ENCODE assay signal across 7 cellular contexts in the genomic region with DNA sequence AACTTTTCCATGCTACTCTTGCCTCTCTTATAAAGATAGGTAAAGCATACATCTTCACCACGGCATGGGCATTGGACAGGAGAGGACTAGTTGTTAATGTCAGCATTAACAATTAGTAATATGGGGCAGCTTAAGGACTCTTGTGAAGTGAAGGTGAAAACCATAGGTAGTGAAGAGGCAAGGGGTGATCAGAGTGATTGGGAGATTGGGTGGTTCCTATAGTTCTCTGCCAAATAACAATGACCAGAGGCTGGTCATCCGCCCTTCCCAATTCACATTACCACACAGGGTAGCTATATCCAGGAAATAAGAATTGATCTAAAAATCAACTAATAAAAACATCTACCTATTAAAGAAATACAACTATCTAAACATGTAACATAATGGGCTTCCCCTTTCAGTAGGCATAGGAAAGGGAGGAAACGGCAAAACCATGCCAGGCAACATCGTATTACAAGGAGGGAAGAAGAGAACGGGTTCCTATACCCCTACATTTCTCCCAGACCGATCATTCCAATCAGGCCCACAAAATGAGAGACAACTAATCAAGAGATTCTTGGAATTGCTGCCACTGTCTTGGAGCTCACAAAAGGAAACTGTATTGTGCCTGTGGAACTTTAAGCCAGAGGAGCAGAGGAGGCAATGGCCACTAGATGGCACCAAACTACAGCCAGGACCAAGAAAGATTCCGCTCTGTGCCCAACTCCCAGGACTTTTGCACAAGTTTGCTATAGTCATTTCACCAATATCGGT.
DNase-seq lines count a peak whose midpoint lies in the region; TF ChIP-seq lines count a peak whose summit lies in the region.

No MANE protein-coding gene starts in this region.

- H3K27ac ChIP-seq in HEK293 (ENCODE audit: extremely low read depth, low read depth, low read length) (no peak overlapping the region), right atrium auricular region (no peak overlapping the region), sigmoid colon (no peak overlapping the region)

- H3K9me3 ChIP-seq in HEK293 (ENCODE audit: control insufficient read depth, insufficient read depth, low read depth, low read length) (no peaks in the 10 kb centered on the region), right atrium auricular region (no peaks in the 10 kb centered on the region), sigmoid colon (no peaks in the 10 kb centered on the region)

- H3K27me3 ChIP-seq in right atrium auricular region (no peaks in the 10 kb centered on the region), sigmoid colon (no peaks in the 10 kb centered on the region)

- no peaks in the 10 kb centered on the region for H3K36me3 ChIP-seq in HEK293 (ENCODE audit: control insufficient read depth in 2 of 2, insufficient read depth in 1 of 2, low read length in 2 of 2)
- H3K36me3 ChIP-seq in right atrium auricular region = no peaks in the 10 kb centered on the region
- no peaks in the 10 kb centered on the region for H3K36me3 ChIP-seq in sigmoid colon

- TF ChIP-seq EP300 in sigmoid colon (IDR thresholded peaks at IDR 0.05) = no peak

- H3K4me3 ChIP-seq in HEK293 (ENCODE audit: low read depth, low read length) = no peak overlapping the region
- H3K4me3 ChIP-seq in right atrium auricular region = no peak overlapping the region
- no peak overlapping the region for H3K4me3 ChIP-seq in sigmoid colon

- H3K4me1 ChIP-seq in HEK293 (ENCODE audit: control insufficient read depth, insufficient read depth, low read length) = peaks cover 11% of the 10 kb centered on the region
- peaks cover 0 to 3% of the 10 kb centered on the region in 2 donors for H3K4me1 ChIP-seq in right atrium auricular region
- H3K4me1 ChIP-seq in sigmoid colon = peaks cover 0 to 28% (median 16%) of the 10 kb centered on the region in 4 donors

- peak; percentile 99 for TF ChIP-seq CTCF in GM12873 (IDR thresholded peaks at IDR 0.05; ENCODE audit: insufficient read depth, low read depth, low read length, missing control alignments)
- peak; percentile 74 for TF ChIP-seq CTCF in HEK293 (tag by site-specific recombination; IDR thresholded peaks at IDR 0.05)
- peak; percentile 87 to 94 for TF ChIP-seq CTCF in right atrium auricular region (IDR thresholded peaks at IDR 0.05)
- peak; percentile 64 to 91 (median 79) for TF ChIP-seq CTCF in sigmoid colon (IDR thresholded peaks at IDR 0.05)

- TF ChIP-seq POLR2A in sigmoid colon (IDR thresholded peaks at IDR 0.05) = no peak

- POLR2A ChIA-PET in HEK293 (lab: Yijun Ruan, JAX) = interaction anchor here (0.7 kb wide), 1 partner anchor 118 kb away, joined by 3 read pairs; no protein-coding TSS in a partner anchor

- WGBS in sigmoid colon, 2 donors = 36 to 45% methylated on average over 8 of the region's 8 CpGs

- DNase-seq in NAMALWA (ENCODE audit: low spot score) (peak; percentile 83), T follicular helper cell (ENCODE audit: low read depth) (peak; percentile 41), amniotic epithelial cell (ENCODE audit: low read depth) (peak; percentile 79), right atrium auricular region (ENCODE audit: low spot score) (peak; percentile 81), sigmoid colon (peak; percentile 77)

- CTCF ChIA-PET in HEK293 (lab: Yijun Ruan, JAX) = interaction anchor here (0.5 to 5.0 kb wide), 47 partner anchors 8 to 1330 kb away, joined by 3 to 73 read pairs (median 4); partner anchors contain the start of gene FBXL17

- intact Hi-C loops in sigmoid colon (cut with DNase I) = loop anchor here (5.0 kb wide), 1 partner anchor 87 kb away; no protein-coding TSS in a partner anchor

TF ChIP-seq in HEK293, 187 proteins besides CTCF, POLR2A, EP300 and RAD21 (continues in another document):
- TF ChIP-seq WT1 (tag by site-specific recombination; IDR thresholded peaks at IDR 0.05) (no peak), ZNF112 (tag by site-specific recombination; IDR thresholded peaks at IDR 0.05) (no peak), ZBTB17 (tag by site-specific recombination; IDR thresholded peaks at IDR 0.05) (peak; percentile 74), ZNF558 (tag by site-specific recombination; IDR thresholded peaks at IDR 0.05) (no peak), ZNF211 (tag by site-specific recombination; IDR thresholded peaks at IDR 0.05; ENCODE audit: low read depth) (no peak), ZNF654 (tag by site-specific recombination; IDR thresholded peaks at IDR 0.05; ENCODE audit: low read depth) (peak; percentile 95), ZSCAN30 (tag by site-specific recombination; IDR thresholded peaks at IDR 0.05) (peak; percentile 51; the same call in 1 of the 2 replicates), REPIN1 (tag by site-specific recombination; IDR thresholded peaks at IDR 0.05; ENCODE audit: low read depth) (no peak), ZNF398 (tag by site-specific recombination; IDR thresholded peaks at IDR 0.05) (no peak), ZNF140 (tag by site-specific recombination; IDR thresholded peaks at IDR 0.05) (0 out of 2 replicates have a peak, but pooled peaks have one; percentile 20), ZNF202 (tag by site-specific recombination; IDR thresholded peaks at IDR 0.05; ENCODE audit: borderline replicate concordance) (no peak), ZNF660 (tag by site-specific recombination; IDR thresholded peaks at IDR 0.05) (peak; percentile 76)
- TF ChIP-seq, protein P1, sequence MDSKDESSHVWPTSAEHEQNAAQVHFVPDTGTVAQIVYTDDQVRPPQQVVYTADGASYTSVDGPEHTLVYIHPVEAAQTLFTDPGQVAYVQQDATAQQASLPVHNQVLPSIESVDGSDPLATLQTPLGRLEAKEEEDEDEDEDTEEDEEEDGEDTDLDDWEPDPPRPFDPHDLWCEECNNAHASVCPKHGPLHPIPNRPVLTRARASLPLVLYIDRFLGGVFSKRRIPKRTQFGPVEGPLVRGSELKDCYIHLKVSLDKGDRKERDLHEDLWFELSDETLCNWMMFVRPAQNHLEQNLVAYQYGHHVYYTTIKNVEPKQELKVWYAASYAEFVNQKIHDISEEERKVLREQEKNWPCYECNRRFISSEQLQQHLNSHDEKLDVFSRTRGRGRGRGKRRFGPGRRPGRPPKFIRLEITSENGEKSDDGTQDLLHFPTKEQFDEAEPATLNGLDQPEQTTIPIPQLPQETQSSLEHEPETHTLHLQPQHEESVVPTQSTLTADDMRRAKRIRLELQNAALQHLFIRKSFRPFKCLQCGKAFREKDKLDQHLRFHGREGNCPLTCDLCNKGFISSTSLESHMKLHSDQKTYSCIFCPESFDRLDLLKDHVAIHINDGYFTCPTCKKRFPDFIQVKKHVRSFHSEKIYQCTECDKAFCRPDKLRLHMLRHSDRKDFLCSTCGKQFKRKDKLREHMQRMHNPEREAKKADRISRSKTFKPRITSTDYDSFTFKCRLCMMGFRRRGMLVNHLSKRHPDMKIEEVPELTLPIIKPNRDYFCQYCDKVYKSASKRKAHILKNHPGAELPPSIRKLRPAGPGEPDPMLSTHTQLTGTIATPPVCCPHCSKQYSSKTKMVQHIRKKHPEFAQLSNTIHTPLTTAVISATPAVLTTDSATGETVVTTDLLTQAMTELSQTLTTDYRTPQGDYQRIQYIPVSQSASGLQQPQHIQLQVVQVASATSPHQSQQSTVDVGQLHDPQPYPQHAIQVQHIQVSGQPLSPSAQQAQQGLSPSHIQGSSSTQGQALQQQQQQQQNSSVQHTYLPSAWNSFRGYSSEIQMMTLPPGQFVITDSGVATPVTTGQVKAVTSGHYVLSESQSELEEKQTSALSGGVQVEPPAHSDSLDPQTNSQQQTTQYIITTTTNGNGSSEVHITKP (tag by site-specific recombination; IDR thresholded peaks at IDR 0.05) = peak; percentile 32; the same call in 1 of the 2 replicates
- TF ChIP-seq, protein P2, sequence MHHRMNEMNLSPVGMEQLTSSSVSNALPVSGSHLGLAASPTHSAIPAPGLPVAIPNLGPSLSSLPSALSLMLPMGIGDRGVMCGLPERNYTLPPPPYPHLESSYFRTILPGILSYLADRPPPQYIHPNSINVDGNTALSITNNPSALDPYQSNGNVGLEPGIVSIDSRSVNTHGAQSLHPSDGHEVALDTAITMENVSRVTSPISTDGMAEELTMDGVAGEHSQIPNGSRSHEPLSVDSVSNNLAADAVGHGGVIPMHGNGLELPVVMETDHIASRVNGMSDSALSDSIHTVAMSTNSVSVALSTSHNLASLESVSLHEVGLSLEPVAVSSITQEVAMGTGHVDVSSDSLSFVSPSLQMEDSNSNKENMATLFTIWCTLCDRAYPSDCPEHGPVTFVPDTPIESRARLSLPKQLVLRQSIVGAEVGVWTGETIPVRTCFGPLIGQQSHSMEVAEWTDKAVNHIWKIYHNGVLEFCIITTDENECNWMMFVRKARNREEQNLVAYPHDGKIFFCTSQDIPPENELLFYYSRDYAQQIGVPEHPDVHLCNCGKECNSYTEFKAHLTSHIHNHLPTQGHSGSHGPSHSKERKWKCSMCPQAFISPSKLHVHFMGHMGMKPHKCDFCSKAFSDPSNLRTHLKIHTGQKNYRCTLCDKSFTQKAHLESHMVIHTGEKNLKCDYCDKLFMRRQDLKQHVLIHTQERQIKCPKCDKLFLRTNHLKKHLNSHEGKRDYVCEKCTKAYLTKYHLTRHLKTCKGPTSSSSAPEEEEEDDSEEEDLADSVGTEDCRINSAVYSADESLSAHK (tag by site-specific recombination; IDR thresholded peaks at IDR 0.05) = no peak
